Comparison of ENCODE assay signal across 28 cellular contexts in the genomic region with DNA sequence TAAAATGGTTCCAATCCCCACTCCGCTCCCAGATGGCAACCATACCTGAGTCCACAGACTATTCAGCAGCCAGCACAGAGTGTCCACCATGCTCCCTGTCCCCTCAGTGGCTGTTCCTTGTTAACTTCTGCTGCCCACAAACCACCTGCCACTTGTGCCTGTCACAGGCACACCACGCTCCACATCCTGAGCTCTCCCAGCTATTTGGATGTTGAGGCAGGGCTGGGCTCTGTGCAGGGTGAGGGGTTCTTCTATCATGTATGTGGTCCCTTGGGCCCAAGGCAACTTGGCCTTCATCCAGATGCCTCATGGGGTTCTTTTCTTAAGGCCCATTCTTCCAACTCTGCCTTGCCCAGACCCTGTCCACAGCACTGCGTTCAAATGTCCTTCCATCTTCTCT.
"Had no signal": no experiment of that assay in that cellular context is flagged by ENCODE, and none has a peak within 500 bp of the region (broad histone marks: within the 10 kb centered on the region; RNA-seq: fewer than 3 reads in every experiment).

No MANE protein-coding gene starts in this region.

- H3K36me3 ChIP-seq: ascending aorta, breast epithelium, cardiac muscle cell, colonic mucosa had no signal

- H3K4me1 ChIP-seq: ascending aorta, breast epithelium, colonic mucosa had no signal

- ATAC-seq: activated naive CD4-positive, alpha-beta T cell treated with anti-CD3 and anti-CD28 coated beads, Interleukin-2, amount 50 U/mL, for 72 hours; activated T-cell treated with anti-CD3 and anti-CD28 coated beads, Interleukin-2, amount 50 U/mL, for 72 hours; esophagus mucosa had no signal

- DNase-seq: activated CD4-positive, alpha-beta memory T cell treated with anti-CD3 and anti-CD28 coated beads, Interleukin-2, amount 10 ng/mL, durations not matched to agents 7 days and 5 days; activated CD4-positive, alpha-beta T cell treated with anti-CD3 and anti-CD28 coated beads for 1 hour; activated CD4-positive, alpha-beta T cell treated with anti-CD3 and anti-CD28 coated beads for 4 hours; activated CD4-positive, alpha-beta T cell treated with anti-CD3 and anti-CD28 coated beads, Interleukin-2, amount 10 ng/mL, durations not matched to agents 7 days and 5 days; activated CD4-positive, alpha-beta T cell treated with anti-CD3 and anti-CD28 coated beads, Interleukin-2, amount 50 U/mL, for 4 hours; activated CD4-positive, CD25-positive, alpha-beta regulatory T cell; activated CD8-positive, alpha-beta memory T cell treated with anti-CD3 and anti-CD28 coated beads, Interleukin-2, amount 50 U/mL, for 48 hours; activated gamma-delta T cell; activated naive CD4-positive, alpha-beta T cell; activated naive CD4-positive, alpha-beta T cell treated with anti-CD3 and anti-CD28 coated beads, Interleukin-2, amount 10 ng/mL, durations not matched to agents 7 days and 5 days; activated naive CD8-positive, alpha-beta T cell treated with anti-CD3 and anti-CD28 coated beads, Interleukin-2, amount 10 ng/mL, durations not matched to agents 7 days and 5 days; activated T-cell treated with anti-CD3 and anti-CD28 coated beads for 4 hours; activated T-cell treated with anti-CD3 and anti-CD28 coated beads, Interleukin-2, amount 50 U/mL, for 24 hours; activated T-cell treated with anti-CD3 and anti-CD28 coated beads, Interleukin-2, amount 50 U/mL, for 72 hours; central memory CD4-positive, alpha-beta T cell; cerebellar nuclear complex; colonic mucosa; effector CD8-positive, alpha-beta T cell; foreskin fibroblast; head of caudate nucleus; T1000 had no signal

- H3K4me3 ChIP-seq: ascending aorta, breast epithelium, cardiac muscle cell, colonic mucosa had no signal

- H3K27me3 ChIP-seq: ascending aorta, breast epithelium, cardiac muscle cell, colonic mucosa had no signal

- H3K9me3 Mint-ChIP-seq: activated CD4-positive, alpha-beta memory T cell treated with anti-CD3 and anti-CD28 coated beads, Interleukin-2, amount 10 ng/mL, durations not matched to agents 7 days and 5 days; activated CD4-positive, alpha-beta T cell treated with anti-CD3 and anti-CD28 coated beads, Interleukin-2, amount 10 ng/mL, durations not matched to agents 7 days and 5 days; activated naive CD4-positive, alpha-beta T cell treated with anti-CD3 and anti-CD28 coated beads, Interleukin-2, amount 10 ng/mL, durations not matched to agents 7 days and 5 days; activated naive CD4-positive, alpha-beta T cell treated with anti-CD3 and anti-CD28 coated beads, Interleukin-2, amount 50 U/mL, for 72 hours; activated naive CD8-positive, alpha-beta T cell treated with anti-CD3 and anti-CD28 coated beads, Interleukin-2, amount 10 ng/mL, durations not matched to agents 7 days and 5 days; activated T-cell treated with anti-CD3 and anti-CD28 coated beads, Interleukin-2, amount 50 U/mL, for 24 hours; activated T-cell treated with anti-CD3 and anti-CD28 coated beads, Interleukin-2, amount 50 U/mL, for 72 hours; brain; T-helper 2 cell treated with Interferon-gamma antibody and Interleukin-4, amounts not matched to agents 5 μg/mL and 100 μg/mL, for 36 hours had no signal

- H3K27ac ChIP-seq: ascending aorta, cardiac muscle cell, colonic mucosa had no signal

- H3K27me3 Mint-ChIP-seq: activated CD4-positive, alpha-beta memory T cell treated with anti-CD3 and anti-CD28 coated beads, Interleukin-2, amount 10 ng/mL, durations not matched to agents 7 days and 5 days; activated naive CD8-positive, alpha-beta T cell treated with anti-CD3 and anti-CD28 coated beads, Interleukin-2, amount 10 ng/mL, durations not matched to agents 7 days and 5 days; activated T-cell treated with anti-CD3 and anti-CD28 coated beads, Interleukin-2, amount 50 U/mL, for 24 hours had no signal

- H3K9me3 ChIP-seq: ascending aorta, colonic mucosa had no signal

- H3K4me1 Mint-ChIP-seq: activated CD4-positive, alpha-beta memory T cell treated with anti-CD3 and anti-CD28 coated beads, Interleukin-2, amount 10 ng/mL, durations not matched to agents 7 days and 5 days; activated CD4-positive, alpha-beta T cell treated with anti-CD3 and anti-CD28 coated beads, Interleukin-2, amount 10 ng/mL, durations not matched to agents 7 days and 5 days; activated naive CD4-positive, alpha-beta T cell treated with anti-CD3 and anti-CD28 coated beads, Interleukin-2, amount 10 ng/mL, durations not matched to agents 7 days and 5 days; brain had no signal

- H3K27ac Mint-ChIP-seq: activated CD4-positive, alpha-beta memory T cell treated with anti-CD3 and anti-CD28 coated beads, Interleukin-2, amount 10 ng/mL, durations not matched to agents 7 days and 5 days; activated CD4-positive, alpha-beta T cell treated with anti-CD3 and anti-CD28 coated beads, Interleukin-2, amount 10 ng/mL, durations not matched to agents 7 days and 5 days; activated naive CD4-positive, alpha-beta T cell treated with anti-CD3 and anti-CD28 coated beads, Interleukin-2, amount 10 ng/mL, durations not matched to agents 7 days and 5 days; activated naive CD4-positive, alpha-beta T cell treated with anti-CD3 and anti-CD28 coated beads, Interleukin-2, amount 50 U/mL, for 72 hours; activated naive CD8-positive, alpha-beta T cell treated with anti-CD3 and anti-CD28 coated beads, Interleukin-2, amount 10 ng/mL, durations not matched to agents 7 days and 5 days; activated T-cell treated with anti-CD3 and anti-CD28 coated beads, Interleukin-2, amount 50 U/mL, for 24 hours; activated T-cell treated with anti-CD3 and anti-CD28 coated beads, Interleukin-2, amount 50 U/mL, for 72 hours; brain; T-helper 2 cell treated with Interferon-gamma antibody and Interleukin-4, amounts not matched to agents 5 μg/mL and 100 μg/mL, for 36 hours had no signal

- H3K4me3 Mint-ChIP-seq: activated CD4-positive, alpha-beta memory T cell treated with anti-CD3 and anti-CD28 coated beads, Interleukin-2, amount 10 ng/mL, durations not matched to agents 7 days and 5 days; activated CD4-positive, alpha-beta T cell treated with anti-CD3 and anti-CD28 coated beads, Interleukin-2, amount 10 ng/mL, durations not matched to agents 7 days and 5 days; activated naive CD4-positive, alpha-beta T cell treated with anti-CD3 and anti-CD28 coated beads, Interleukin-2, amount 10 ng/mL, durations not matched to agents 7 days and 5 days; activated naive CD8-positive, alpha-beta T cell treated with anti-CD3 and anti-CD28 coated beads, Interleukin-2, amount 10 ng/mL, durations not matched to agents 7 days and 5 days; activated T-cell treated with anti-CD3 and anti-CD28 coated beads, Interleukin-2, amount 50 U/mL, for 24 hours; activated T-cell treated with anti-CD3 and anti-CD28 coated beads, Interleukin-2, amount 50 U/mL, for 72 hours; brain; T-helper 2 cell treated with Interferon-gamma antibody and Interleukin-4, amounts not matched to agents 5 μg/mL and 100 μg/mL, for 36 hours had no signal

- H3K36me3 Mint-ChIP-seq: activated naive CD4-positive, alpha-beta T cell treated with anti-CD3 and anti-CD28 coated beads, Interleukin-2, amount 10 ng/mL, durations not matched to agents 7 days and 5 days; activated naive CD4-positive, alpha-beta T cell treated with anti-CD3 and anti-CD28 coated beads, Interleukin-2, amount 50 U/mL, for 72 hours; activated naive CD8-positive, alpha-beta T cell treated with anti-CD3 and anti-CD28 coated beads, Interleukin-2, amount 10 ng/mL, durations not matched to agents 7 days and 5 days; brain had no signal
